8 cellular contexts compared by ENCODE assay signal in the genomic region with DNA sequence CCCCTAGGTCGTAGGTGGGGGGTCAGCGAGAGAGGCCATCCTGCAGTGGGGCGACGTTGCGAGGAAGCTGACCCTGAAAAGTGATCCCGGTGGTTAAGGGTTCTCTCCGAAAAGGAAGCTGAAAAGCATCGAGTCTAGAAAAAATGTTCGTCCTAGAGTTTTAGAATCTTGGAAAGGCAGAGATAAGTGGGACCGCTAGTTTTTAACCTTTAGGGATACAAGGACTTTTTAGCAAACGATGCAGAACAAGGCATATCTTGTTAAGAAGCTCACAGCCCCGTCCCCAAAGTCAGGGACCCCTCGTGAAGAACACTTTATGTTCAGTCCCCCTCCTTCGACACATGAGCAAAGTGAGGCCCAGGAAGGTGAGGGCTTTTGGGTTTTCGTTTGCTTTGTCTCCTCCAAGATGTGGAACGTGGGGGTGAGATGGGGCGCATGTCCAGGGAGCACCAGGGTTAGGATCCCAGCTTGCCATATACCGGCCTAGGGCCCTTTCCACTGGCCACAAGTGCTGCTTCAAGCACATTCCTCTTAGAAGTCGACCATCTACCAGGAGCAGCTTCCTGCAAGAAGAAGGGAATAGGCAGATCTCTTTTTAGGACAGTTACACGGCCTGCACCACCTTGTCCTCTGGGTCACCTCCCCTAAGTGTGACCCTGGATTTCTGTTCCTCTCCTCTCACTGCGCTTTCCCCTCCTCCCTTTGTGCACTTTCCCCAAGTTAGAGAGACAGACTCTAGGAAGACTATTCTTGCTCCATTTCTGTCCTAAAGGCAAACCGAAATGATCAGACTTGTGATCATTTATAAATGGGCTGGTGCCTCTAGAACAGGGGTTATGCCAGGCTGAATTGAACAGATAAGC. TPM values are rescaled to one million over a fixed set of nuclear protein-coding genes. Genes with fewer than 3 reads are reported as not detected.
DNase-seq lines count a peak whose midpoint lies in the region; TF ChIP-seq lines count a peak whose summit lies in the region.

No MANE protein-coding gene starts in this region.

- H3K4me1 ChIP-seq in SJSA1 (replicated peaks) (peaks cover 19% of the 10 kb centered on the region), neutrophil (ENCODE audit: control insufficient read depth in 1 of 2, insufficient read depth in 1 of 2, low read depth in 1 of 2, low read length in 1 of 2) (peaks cover 15 to 21% of the 10 kb centered on the region in 2 experiments)

- peak overlapping the region; percentile 57 for H3K27ac ChIP-seq in SJSA1
- H3K27ac ChIP-seq in neutrophil: no peak overlapping the region

- H3K4me3 ChIP-seq in SJSA1 (peak overlapping the region; percentile 91), neutrophil (ENCODE audit: low read depth in 1 of 2, low read length in 1 of 2) (peak overlapping the region; percentile 51 to 61)

- H3K27me3 ChIP-seq in SJSA1 (replicated peaks): no peaks in the 10 kb centered on the region
- H3K27me3 ChIP-seq in neutrophil: peaks cover 37% of the 10 kb centered on the region

- H3K36me3 ChIP-seq in SJSA1 (peaks cover 33% of the 10 kb centered on the region), neutrophil (no peaks in the 10 kb centered on the region)

- TF ChIP-seq CTCF in neutrophil (IDR thresholded peaks at IDR 0.05): no peak

- no peak for TF ChIP-seq POLR2A in erythroblast (IDR thresholded peaks at IDR 0.05; ENCODE audit: low read length)

- peak; percentile 1 for DNase-seq in stimulated activated CD8-positive, alpha-beta memory T cell treated with anti-CD3 and anti-CD28 coated beads, Interleukin-4, amount 100 ng/mL, for 24 hours (ENCODE audit: low read depth)
- DNase-seq in stimulated activated CD8-positive, alpha-beta memory T cell treated with anti-CD3 and anti-CD28 coated beads, Interleukin-4, amount 100 ng/mL, for 48 hours: no peak
- peak in 1 of 2 experiments; percentile 33 for DNase-seq in SJSA1 (ENCODE audit: low read depth in 1 of 2, low spot score in 2 of 2)
- peak; percentile 28 to 44 for DNase-seq in erythroblast (lab: John Stamatoyannopoulos, UW)
- DNase-seq in NCI-H2029 treated with DMSO at 0.1 percent for 48 hours (lab: John Stamatoyannopoulos, UW): no peak
- no peak for DNase-seq in ureter (ENCODE audit: low spot score)
- no peak for DNase-seq in NCI-H748 (lab: John Stamatoyannopoulos, UW; ENCODE audit: unreplicated experiment)

- H3K9me3 ChIP-seq in SJSA1 (replicated peaks) (no peaks in the 10 kb centered on the region), neutrophil (no peaks in the 10 kb centered on the region)

RNA-seq across cellular contexts. Expression of gene SLC35G1, which starts 1.0 kb away (rescaled TPM):
- total RNA-seq in SJSA1 (2014; rRNA removed; shearing (Covaris generic)): 15.4 and 16.0 TPM in 2 replicates
- total RNA-seq in ureter: 4.8 TPM

Comparison
In these comparisons a context has a peak if more than half of its experiments do, and no peak if none do; other contexts are left out.
1. DNase-seq: peak in stimulated activated CD8-positive, alpha-beta memory T cell treated with anti-CD3 and anti-CD28 coated beads, Interleukin-4, amount 100 ng/mL, for 24 hours (single experiment) and erythroblast (2 of 2); none in stimulated activated CD8-positive, alpha-beta memory T cell treated with anti-CD3 and anti-CD28 coated beads, Interleukin-4, amount 100 ng/mL, for 48 hours (single experiment), NCI-H2029 treated with DMSO at 0.1 percent for 48 hours (single experiment), ureter (single experiment) and NCI-H748 (single experiment).